ENCODE assay signal across 1 cellular context in genomic region chr20:23139524-23139923, GRCh38.
TF ChIP-seq lines count a peak whose summit lies in the region.

No MANE protein-coding gene starts in this region.

TF ChIP-seq in GM12878, 131 proteins besides CTCF, POLR2A, EP300 and RAD21 (continued from another document):
- TF ChIP-seq IRF3 (IDR thresholded peaks at IDR 0.05) (no peak), ZNF622 (IDR thresholded peaks at IDR 0.05) (no peak), PRDM15 (CRISPR knock-in tag; IDR thresholded peaks at IDR 0.05) (no peak), CHD2 (IDR thresholded peaks at IDR 0.05; ENCODE audit: borderline replicate concordance, low read depth, low read length) (no peak), ETV6 (conservative IDR thresholded peaks at IDR 0.05 in 1 of 2, IDR thresholded peaks at IDR 0.05 in 1 of 2; ENCODE audit: borderline replicate concordance in 1 of 2, low read depth in 1 of 2) (no peak), CBX3 (IDR thresholded peaks at IDR 0.05; ENCODE audit: borderline replicate concordance, low read depth) (no peak)
